Comparison of ENCODE assay signal across 11 cellular contexts in genomic region chr3:43632269-43632733, GRCh38. TPM values are rescaled to one million over a fixed set of nuclear protein-coding genes. Genes with fewer than 3 reads are reported as not detected.
DNase-seq lines count a peak whose midpoint lies in the region; ATAC-seq, FAIRE-seq and TF ChIP-seq lines count a peak whose summit lies in the region.
"Had no signal": no experiment of that assay in that cellular context is flagged by ENCODE, and none has a peak within 500 bp of the region (broad histone marks: within the 10 kb centered on the region; RNA-seq: fewer than 3 reads in every experiment).

No MANE protein-coding gene starts in this region.

- no peaks in the 10 kb centered on the region for H3K9me3 ChIP-seq in HepG2 (ENCODE audit: low read length)

- no peaks in the 10 kb centered on the region for H4K20me1 ChIP-seq in HepG2 (ENCODE audit: insufficient read depth, low read length)

- FAIRE-seq in bronchial epithelial cell (lab: Jason Lieb, UNC): no peak
- no peak for FAIRE-seq in HepG2 (lab: Jason Lieb, UNC)

- no peak overlapping the region for H2AFZ ChIP-seq in HepG2 (ENCODE audit: low read length)

- CTCF ChIA-PET in BJ (lab: Yijun Ruan, JAX) (interaction anchor here (1.4 kb wide), 1 partner anchor 9 kb away, joined by 4 read pairs; no protein-coding TSS in a partner anchor), HepG2 (lab: Yijun Ruan, JAX; ENCODE audit: low intra/inter-chr PET ratio, low total read pairs) (no interaction called here)

- TF ChIP-seq CTCF in BJ (IDR thresholded peaks at IDR 0.05; ENCODE audit: insufficient read depth, low read depth, low read length): no peak
- TF ChIP-seq CTCF in bronchial epithelial cell (IDR thresholded peaks at IDR 0.05; ENCODE audit: insufficient read depth, low read length, severe bottlenecking): no peak
- no peak for TF ChIP-seq CTCF in HepG2 (CRISPR knock-in tag; IDR thresholded peaks at IDR 0.05)

- H3K36me3 ChIP-seq in BJ (ENCODE audit: control insufficient read depth, insufficient read depth, low read length): no peaks in the 10 kb centered on the region
- H3K36me3 ChIP-seq in bronchial epithelial cell (ENCODE audit: control insufficient read depth, insufficient read depth, low read length): no peaks in the 10 kb centered on the region
- no peaks in the 10 kb centered on the region for H3K36me3 ChIP-seq in HepG2 (replicated peaks in 1 of 2; ENCODE audit: control insufficient read depth in 1 of 2, insufficient read depth in 2 of 2, low read length in 2 of 2)

- H3K4me3 ChIP-seq in BJ (ENCODE audit: low read depth, low read length) (no peak overlapping the region), bronchial epithelial cell (ENCODE audit: low read depth, low read length) (no peak overlapping the region), HepG2 (replicated peaks in 1 of 3; ENCODE audit: insufficient read depth in 1 of 3, low read depth in 2 of 3, low read length in 3 of 3) (no peak overlapping the region)

- POLR2A ChIA-PET in BJ (lab: Charles Lee) (no interaction called here), HepG2 (lab: Yijun Ruan, JAX) (no interaction called here)

- no peak for TF ChIP-seq POLR2A in HepG2 (IDR thresholded peaks at IDR 0.05; ENCODE audit: insufficient read depth in 1 of 2, low read depth in 2 of 2, low read length in 2 of 2)

- TF ChIP-seq RAD21 in HepG2 (CRISPR knock-in tag; IDR thresholded peaks at IDR 0.05): no peak

- no peaks in the 10 kb centered on the region for H3K27me3 ChIP-seq in BJ (ENCODE audit: control insufficient read depth, insufficient read depth, low read length)
- H3K27me3 ChIP-seq in bronchial epithelial cell (ENCODE audit: control insufficient read depth, insufficient read depth, low read length): no peaks in the 10 kb centered on the region
- H3K27me3 ChIP-seq in HepG2 (ENCODE audit: control insufficient read depth in 1 of 2, insufficient read depth in 2 of 2, low read length in 2 of 2): no peaks in the 10 kb centered on the region

- TF ChIP-seq EP300 in HepG2 (IDR thresholded peaks at IDR 0.05; ENCODE audit: low read depth in 2 of 2, low read length in 2 of 2) (no peak), HepG2 (CRISPR knock-in tag; IDR thresholded peaks at IDR 0.05; ENCODE audit: borderline replicate concordance) (no peak)

- DNase-seq in BJ (ENCODE audit: low read depth) (peak; percentile 52), LoVo (ENCODE audit: low spot score) (peak; percentile 25), bronchial epithelial cell (ENCODE audit: low read depth) (peak; percentile 89), HepG2 (ENCODE audit: low spot score) (no peak), COLO829 (ENCODE audit: low spot score) (no peak), NCI-H510A (lab: John Stamatoyannopoulos, UW) (no peak)
- DNase-seq: activated T-cell treated with anti-CD3 and anti-CD28 coated beads, Interleukin-2, amount 50 U/mL, for 1 hour; natural killer cell; NCI-H1105 had no signal

- no peaks in the 10 kb centered on the region for H3K79me2 ChIP-seq in HepG2 (ENCODE audit: insufficient read depth, low read length)

- H3K27ac ChIP-seq in HepG2 (ENCODE audit: extremely low read length, insufficient read depth, low read length): no peak overlapping the region

- 59% methylated on average over 2 of the region's 2 CpGs for WGBS in HepG2 (ENCODE audit: low lambda C conversion rate)

- no TSS peak for BruUV-seq in HepG2 (replicated peaks; lab: Mats Ljungman, UMichigan)

- no peaks in the 10 kb centered on the region for H3K4me1 ChIP-seq in HepG2 (ENCODE audit: insufficient read depth, low read length)

- intact Hi-C loops in HepG2 (cut with micrococcal nuclease; ENCODE audit: unreplicated experiment): no loop called here

- in situ Hi-C loops in HepG2 (cut with HindIII; ENCODE audit: extremely low pct_ligation_motif_present, low pct_unique_long_range_greater_than_20kb): loop anchor here (10.0 kb wide), 1 partner anchor 88 kb away; no protein-coding TSS in a partner anchor

- no peak overlapping the region for H3K9ac ChIP-seq in HepG2 (ENCODE audit: insufficient read depth, low read depth, low read length)

- ATAC-seq in HepG2 (peak; percentile 56; the same call in 2 of the 3 replicates), HG03095 (IDR thresholded peaks at IDR 0.05; ENCODE audit: unreplicated experiment) (no peak), GM18498 (IDR thresholded peaks at IDR 0.05; ENCODE audit: unreplicated experiment) (no peak)
- ATAC-seq: natural killer cell had no signal

- H3K4me2 ChIP-seq in HepG2 (ENCODE audit: low read depth, low read length): no peak overlapping the region

TF ChIP-seq in HepG2, 621 proteins besides CTCF, POLR2A, EP300 and RAD21:
- peak; percentile 68; the same call in 1 of the 2 replicates for TF ChIP-seq NFE2L2 (IDR thresholded peaks at IDR 0.05; ENCODE audit: low read length)
- no peak for TF ChIP-seq SNAPC2 (CRISPR knock-in tag; IDR thresholded peaks at IDR 0.05)
- peak; percentile 66 for TF ChIP-seq FOSL2 (CRISPR knock-in tag; IDR thresholded peaks at IDR 0.05)
- TF ChIP-seq NFE2 (CRISPR knock-in tag; IDR thresholded peaks at IDR 0.05): peak; percentile 66; the same call in 1 of the 2 replicates

RNA-seq across cellular contexts. Expression of gene ANO10, which starts 10.5 kb away (rescaled TPM):
- polyA plus RNA-seq in BJ (2011; rRNA removed): 36.6 and 47.9 TPM in 2 replicates
- 33.1 and 34.0 TPM in 2 replicates for polyA minus RNA-seq in BJ (2011; rRNA and poly(A)+ RNA removed)
- 25.6 and 25.8 TPM in 2 replicates for total RNA-seq in bronchial epithelial cell
- 7.6 and 13.1 TPM in 2 replicates for total RNA-seq in HepG2 (2016; rRNA removed; fragmentation: Illumina TruSeq; extraction: Trizol)
- 6.1 and 7.0 TPM in 2 replicates for total RNA-seq in HepG2 (2016; cell fraction: cytosol; rRNA removed; fragmentation: Illumina TruSeq; extraction: Trizol; ENCODE audit: low read depth)
- 6.9 and 11.9 TPM in 2 replicates for total RNA-seq in HepG2 (2016; cell fraction: insoluble cytoplasmic fraction; rRNA removed; fragmentation: Illumina TruSeq; extraction: Trizol)
- total RNA-seq in HepG2 (2016; cell fraction: membrane; rRNA removed; fragmentation: Illumina TruSeq; extraction: Trizol): 4.6 and 6.2 TPM in 2 replicates
- 15.9 and 17.5 TPM in 2 replicates for total RNA-seq in HepG2 (2016; cell fraction: nucleus; rRNA removed; fragmentation: Illumina TruSeq; extraction: Trizol)
- polyA plus RNA-seq in HepG2 (2011; rRNA removed): 9.9 and 10.4 TPM in 2 replicates
- 8.4 and 11.7 TPM in 2 replicates for polyA plus RNA-seq in HepG2 (2011; cell fraction: cytosol; rRNA removed)
- 4.4 and 7.0 TPM in 2 replicates for polyA plus RNA-seq in HepG2 (2011; cell fraction: nucleus; rRNA removed)
- polyA plus RNA-seq in HepG2 (2012): 9.7 and 11.0 TPM in 2 replicates
- 2.3 and 2.4 TPM in 2 replicates for polyA plus RNA-seq in HepG2 (2016; cell fraction: cytosol; fragmentation: Illumina TruSeq; extraction: Trizol; ENCODE audit: low read depth)
- 10.0 and 11.5 TPM in 2 replicates for polyA plus RNA-seq in HepG2 (2016; cell fraction: insoluble cytoplasmic fraction; fragmentation: Illumina TruSeq; extraction: Trizol; ENCODE audit: low read depth)
- polyA plus RNA-seq in HepG2 (2016; cell fraction: membrane; fragmentation: Illumina TruSeq; extraction: Trizol; ENCODE audit: low read depth): 4.2 and 5.1 TPM in 2 replicates
- 18.3 and 20.2 TPM in 2 replicates for polyA plus RNA-seq in HepG2 (2016; cell fraction: nucleus; fragmentation: Illumina TruSeq; extraction: Trizol; ENCODE audit: insufficient read depth, low read depth)
- polyA minus RNA-seq in HepG2 (2011; rRNA and poly(A)+ RNA removed; ENCODE audit: low replicate concordance): 24.7 and 25.0 TPM in 2 replicates
- polyA minus RNA-seq in HepG2 (2011; cell fraction: cytosol; rRNA and poly(A)+ RNA removed): 9.2 and 10.2 TPM in 2 replicates
- 22.0 and 23.4 TPM in 2 replicates for polyA minus RNA-seq in HepG2 (2011; cell fraction: nucleus; rRNA and poly(A)+ RNA removed)

RNA-seq across cellular contexts. Expression of gene ABHD5, which starts 58.4 kb away (rescaled TPM):
- polyA plus RNA-seq in BJ (2011; rRNA removed): 18.2 and 33.7 TPM in 2 replicates
- 12.9 and 17.3 TPM in 2 replicates for polyA minus RNA-seq in BJ (2011; rRNA and poly(A)+ RNA removed)
- total RNA-seq in bronchial epithelial cell: 33.2 and 34.2 TPM in 2 replicates
- total RNA-seq in HepG2 (2016; rRNA removed; fragmentation: Illumina TruSeq; extraction: Trizol): 13.3 and 16.8 TPM in 2 replicates
- total RNA-seq in HepG2 (2016; cell fraction: cytosol; rRNA removed; fragmentation: Illumina TruSeq; extraction: Trizol; ENCODE audit: low read depth): 4.2 and 4.3 TPM in 2 replicates
- 11.4 and 15.4 TPM in 2 replicates for total RNA-seq in HepG2 (2016; cell fraction: insoluble cytoplasmic fraction; rRNA removed; fragmentation: Illumina TruSeq; extraction: Trizol)
- total RNA-seq in HepG2 (2016; cell fraction: membrane; rRNA removed; fragmentation: Illumina TruSeq; extraction: Trizol): 8.2 and 11.1 TPM in 2 replicates
- 10.2 and 10.6 TPM in 2 replicates for total RNA-seq in HepG2 (2016; cell fraction: nucleus; rRNA removed; fragmentation: Illumina TruSeq; extraction: Trizol)
- polyA plus RNA-seq in HepG2 (2011; rRNA removed): 4.1 and 4.5 TPM in 2 replicates
- 2.6 and 4.9 TPM in 2 replicates for polyA plus RNA-seq in HepG2 (2011; cell fraction: cytosol; rRNA removed)
- polyA plus RNA-seq in HepG2 (2011; cell fraction: nucleus; rRNA removed): 3.1 and 3.5 TPM in 2 replicates
- 5.6 TPM in 2 replicates for polyA plus RNA-seq in HepG2 (2012)
- 3.8 and 4.0 TPM in 2 replicates for polyA plus RNA-seq in HepG2 (2016; cell fraction: cytosol; fragmentation: Illumina TruSeq; extraction: Trizol; ENCODE audit: low read depth)
- 10.3 and 14.1 TPM in 2 replicates for polyA plus RNA-seq in HepG2 (2016; cell fraction: insoluble cytoplasmic fraction; fragmentation: Illumina TruSeq; extraction: Trizol; ENCODE audit: low read depth)
- polyA plus RNA-seq in HepG2 (2016; cell fraction: membrane; fragmentation: Illumina TruSeq; extraction: Trizol; ENCODE audit: low read depth): 6.9 and 7.1 TPM in 2 replicates
- 8.4 and 9.7 TPM in 2 replicates for polyA plus RNA-seq in HepG2 (2016; cell fraction: nucleus; fragmentation: Illumina TruSeq; extraction: Trizol; ENCODE audit: insufficient read depth, low read depth)
- 4.4 and 33.3 TPM in 2 replicates for polyA minus RNA-seq in HepG2 (2011; rRNA and poly(A)+ RNA removed; ENCODE audit: low replicate concordance)
- 3.1 and 3.7 TPM in 2 replicates for polyA minus RNA-seq in HepG2 (2011; cell fraction: cytosol; rRNA and poly(A)+ RNA removed)
- polyA minus RNA-seq in HepG2 (2011; cell fraction: nucleus; rRNA and poly(A)+ RNA removed): 18.7 and 20.1 TPM in 2 replicates

Comparison
In these comparisons a context has a peak if more than half of its experiments do, and no peak if none do; other contexts are left out.
1. DNase-seq: peak in BJ (single experiment), LoVo (single experiment) and bronchial epithelial cell (single experiment); none in HepG2 (single experiment), COLO829 (single experiment) and NCI-H510A (single experiment).